Comparison of ENCODE assay signal across 8 cellular contexts in genomic region chr18:57748770-57749603, GRCh38. TPM values are rescaled to one million over a fixed set of nuclear protein-coding genes. Genes with fewer than 3 reads are reported as not detected.
A peak's percentile ranks its signal among the peaks of the same experiment; 100 is the strongest.
DNase-seq lines count a peak whose midpoint lies in the region; FAIRE-seq and TF ChIP-seq lines count a peak whose summit lies in the region.

No MANE protein-coding gene starts in this region.

- no peak for TF ChIP-seq POLR2A in GM12891 (IDR thresholded peaks at IDR 0.05; ENCODE audit: low read depth, low read length)

- DNase-seq in GM12891 (ENCODE audit: insufficient read length, low spot score) (peak; percentile 21), GM23248 (peak; percentile 70), Karpas-422 (peak; percentile 83), amniotic epithelial cell (ENCODE audit: low read depth) (peak; percentile 58), osteoblast (ENCODE audit: insufficient read length, low spot score, missing footprints) (no peak)
- no peak for DNase-seq in effector CD8-positive, alpha-beta T cell (lab: John Stamatoyannopoulos, UW)
- DNase-seq in stimulated activated CD4-positive, alpha-beta T cell treated with anti-CD3 and anti-CD28 coated beads, Interleukin-4, amount 100 ng/mL, for 1 hour: no peak
- no peak for DNase-seq in stimulated activated CD4-positive, alpha-beta T cell treated with anti-CD3 and anti-CD28 coated beads, Interleukin-12 subunit alpha, Interleukin-12 subunit beta, amount 100 ng/mL, for 4 hours

- H3K36me3 ChIP-seq in GM23248 (ENCODE audit: low read depth): 0 out of 2 replicates have a peak, but pooled peaks cover 10% of the 10 kb centered on the region
- H3K36me3 ChIP-seq in Karpas-422 (ENCODE audit: insufficient read depth, low read length): no peaks in the 10 kb centered on the region
- H3K36me3 ChIP-seq in osteoblast (ENCODE audit: insufficient read depth, low read length): peaks cover 26% of the 10 kb centered on the region

- 85 to 91% methylated on average over 1 of the region's 1 CpG for WGBS in GM23248 (ENCODE audit: low coverage in 1 of 2, low lambda C conversion rate in 2 of 2, missing lambda C conversion rate in 2 of 2), 2 experiments

- no peaks in the 10 kb centered on the region for H3K9me2 ChIP-seq in GM23248 (ENCODE audit: insufficient read depth)
- H3K9me2 ChIP-seq in Karpas-422 (replicated peaks; ENCODE audit: insufficient read depth, low read length): no peaks in the 10 kb centered on the region

- in situ Hi-C loops in GM23248 (cut with MboI): no loop called here

- H3K4me1 ChIP-seq in GM23248 (ENCODE audit: insufficient read depth) (peaks cover 21% of the 10 kb centered on the region), Karpas-422 (ENCODE audit: low read length) (peaks cover 27% of the 10 kb centered on the region), osteoblast (ENCODE audit: insufficient read depth, low read length) (peaks cover 47% of the 10 kb centered on the region)

- H3K79me2 ChIP-seq in GM23248 (ENCODE audit: insufficient read depth): peaks cover 100% of the 10 kb centered on the region
- no peaks in the 10 kb centered on the region for H3K79me2 ChIP-seq in Karpas-422 (ENCODE audit: low read length)
- peaks cover 95% of the 10 kb centered on the region for H3K79me2 ChIP-seq in osteoblast (ENCODE audit: insufficient read depth, low read length)

- H3K9me3 ChIP-seq in GM23248 (ENCODE audit: low read depth): no peaks in the 10 kb centered on the region
- H3K9me3 ChIP-seq in Karpas-422 (ENCODE audit: low read length): no peaks in the 10 kb centered on the region
- H3K9me3 ChIP-seq in osteoblast (ENCODE audit: low read depth, low read length): no peaks in the 10 kb centered on the region

- H4K20me1 ChIP-seq in GM23248 (ENCODE audit: insufficient read depth): no peaks in the 10 kb centered on the region
- no peaks in the 10 kb centered on the region for H4K20me1 ChIP-seq in Karpas-422 (ENCODE audit: insufficient read depth, low read depth, low read length)
- peaks cover 8% of the 10 kb centered on the region for H4K20me1 ChIP-seq in osteoblast (ENCODE audit: insufficient read depth, low read length)

- no peak for TF ChIP-seq CTCF in osteoblast (IDR thresholded peaks at IDR 0.05; ENCODE audit: extremely low read depth, low read depth, low read length)

- peaks cover 16% of the 10 kb centered on the region for H3F3A ChIP-seq in GM23248 (ENCODE audit: insufficient read depth)

- H3K9ac ChIP-seq in GM23248: no peak overlapping the region
- no peak overlapping the region for H3K9ac ChIP-seq in Karpas-422 (ENCODE audit: low read length)

- peak overlapping the region; percentile 25 for H3K4me2 ChIP-seq in GM23248 (ENCODE audit: unreplicated experiment)
- peak overlapping the region; percentile 62 for H3K4me2 ChIP-seq in Karpas-422 (ENCODE audit: low read depth, low read length, poor library complexity, severe bottlenecking)
- H3K4me2 ChIP-seq in osteoblast (ENCODE audit: insufficient read depth, low read length): no peak overlapping the region

- H3K27me3 ChIP-seq in GM23248 (replicated peaks; ENCODE audit: insufficient read depth) (no peaks in the 10 kb centered on the region), Karpas-422 (ENCODE audit: low read length) (no peaks in the 10 kb centered on the region), osteoblast (ENCODE audit: insufficient read depth, low read length) (no peaks in the 10 kb centered on the region)

- no peak for FAIRE-seq in GM12891 (lab: Jason Lieb, UNC)

- H2AFZ ChIP-seq in GM23248 (no peak overlapping the region), Karpas-422 (ENCODE audit: low read length) (peak overlapping the region; percentile 89; the same call in 1 of the 2 replicates), osteoblast (ENCODE audit: low read length) (no peak overlapping the region)

- H3K27ac ChIP-seq in GM23248 (no peak overlapping the region), Karpas-422 (ENCODE audit: low read length) (peak overlapping the region; percentile 79), osteoblast (ENCODE audit: low read depth, low read length) (peak overlapping the region; percentile 27)

- H3K4me3 ChIP-seq in GM23248 (no peak overlapping the region), Karpas-422 (ENCODE audit: low read length) (peak overlapping the region; percentile 19; the same call in 1 of the 2 replicates), osteoblast (ENCODE audit: insufficient read depth, low read length) (no peak overlapping the region)

TF ChIP-seq in GM12891, 5 proteins besides CTCF, POLR2A, EP300 and RAD21:
- no peak for TF ChIP-seq PAX5 (IDR thresholded peaks at IDR 0.05; ENCODE audit: insufficient read depth, low read length, severe bottlenecking)
- TF ChIP-seq POU2F2 (IDR thresholded peaks at IDR 0.05; ENCODE audit: low read depth, low read length): peak; percentile 74; the same call in 1 of the 2 replicates
- peak; percentile 64 for TF ChIP-seq SPI1 (IDR thresholded peaks at IDR 0.05; ENCODE audit: low read depth, low read length)

RNA-seq across cellular contexts. Expression of gene ATP8B1, which starts 54.1 kb away (rescaled TPM):
- 0.05 TPM for polyA plus RNA-seq in GM12891 (2012; ENCODE audit: low read depth, missing spikeins)
- total RNA-seq in GM23248 (2014; rRNA removed; shearing (Covaris generic)): 43.4 and 43.9 TPM in 2 replicates
- polyA plus RNA-seq in GM23248 (2016; fragmentation: Nextera tagmentation; extraction: Ambion mirVana): 13.3 and 15.8 TPM in 2 replicates
- total RNA-seq in Karpas-422 (2014; rRNA removed; shearing (Covaris generic); ENCODE audit: low replicate concordance): not detected in 2 replicates
- total RNA-seq in osteoblast: 41.5 and 46.7 TPM in 2 replicates

Comparison
In these comparisons a context has a peak if more than half of its experiments do, and no peak if none do; other contexts are left out.
1. DNase-seq: peak in GM12891 (single experiment), GM23248 (single experiment), Karpas-422 (single experiment) and amniotic epithelial cell (single experiment); none in osteoblast (single experiment), effector CD8-positive, alpha-beta T cell (single experiment), stimulated activated CD4-positive, alpha-beta T cell treated with anti-CD3 and anti-CD28 coated beads, Interleukin-4, amount 100 ng/mL, for 1 hour (single experiment) and stimulated activated CD4-positive, alpha-beta T cell treated with anti-CD3 and anti-CD28 coated beads, Interleukin-12 subunit alpha, Interleukin-12 subunit beta, amount 100 ng/mL, for 4 hours (single experiment).
2. RNA of gene ATP8B1, which starts 54.1 kb away (total RNA-seq): 41.5 to 46.7 TPM in osteoblast and 43.4 to 43.9 TPM in GM23248; not detected in Karpas-422; every median in the first group is over 10 times any median in the second.